8 cellular contexts compared by ENCODE assay signal in the genomic region with DNA sequence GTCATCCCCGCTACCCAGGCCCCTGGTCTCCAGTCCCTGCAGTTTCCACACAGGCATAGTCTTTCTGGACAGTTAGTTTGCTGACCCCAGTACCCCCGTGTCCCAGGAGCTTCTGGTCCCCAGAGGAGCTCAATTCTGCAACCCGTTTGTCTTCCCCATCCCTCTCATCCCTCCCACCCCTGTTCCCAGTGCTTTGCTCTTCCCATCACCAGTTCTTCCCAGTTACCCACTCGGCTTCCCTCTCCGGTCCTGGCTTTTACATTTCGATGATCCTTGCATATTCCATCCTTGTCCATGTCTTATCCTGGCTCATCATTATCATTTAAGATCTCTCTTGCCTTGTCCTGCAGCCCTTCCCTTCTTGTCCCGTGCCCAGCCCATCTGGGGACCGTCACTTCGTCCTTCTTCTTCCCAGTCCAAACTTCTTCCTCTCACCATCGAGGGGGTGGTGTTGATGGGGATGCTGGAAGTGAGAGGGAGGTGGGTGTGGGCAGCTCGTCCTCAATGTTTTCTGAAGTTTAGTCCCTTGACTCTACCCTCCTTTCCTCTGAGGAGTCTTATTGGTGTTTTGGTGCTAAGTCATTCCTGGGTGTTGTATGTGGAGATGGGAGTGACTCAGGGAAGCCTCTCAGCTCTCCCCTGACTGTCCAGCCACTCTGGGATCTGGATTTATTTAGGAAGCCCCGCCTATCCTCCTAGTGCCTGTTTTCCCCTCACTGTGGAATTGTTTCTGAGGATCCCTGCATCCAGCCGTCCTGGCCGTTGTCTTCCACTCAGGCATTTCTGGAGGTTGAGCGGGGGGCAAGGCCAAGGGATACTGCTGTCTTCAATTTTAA. TPM values are rescaled to one million over a fixed set of nuclear protein-coding genes. Genes with fewer than 3 reads are reported as not detected.
DNase-seq lines count a peak whose midpoint lies in the region; ATAC-seq, FAIRE-seq and TF ChIP-seq lines count a peak whose summit lies in the region.

No MANE protein-coding gene starts in this region.

- H4K20me1 ChIP-seq in H1 (replicated peaks in 1 of 2; ENCODE audit: control insufficient read depth in 1 of 2, insufficient read depth in 2 of 2, low read length in 2 of 2) = no peaks in the 10 kb centered on the region

- peaks cover 0 to 6% (median 2%) of the 10 kb centered on the region in 4 experiments; a peak in 3 of 7 replicates for H3K4me1 ChIP-seq in H1 (replicated peaks in 1 of 4; ENCODE audit: control insufficient read depth in 3 of 4, insufficient read depth in 4 of 4, low read length in 3 of 4)
- peaks cover 10 to 12% of the 10 kb centered on the region in 2 donors for H3K4me1 ChIP-seq in mucosa of rectum (ENCODE audit: control insufficient read depth in 2 of 2, insufficient read depth in 2 of 2, low read length in 2 of 2)

- DNase-seq in RPMI8226 (peak; percentile 29), H1 (ENCODE audit: low read depth in 1 of 2, low spot score in 2 of 2) (peak in 1 of 2 experiments; percentile 48), SHP77 treated with DMSO at 0.1 percent for 48 hours (lab: John Stamatoyannopoulos, UW) (no peak), GM12891 (ENCODE audit: insufficient read length, low spot score) (no peak)
- no peak for DNase-seq in activated CD4-positive, alpha-beta T cell treated with anti-CD3 and anti-CD28 coated beads, Interleukin-2, amount 50 U/mL, for 1 hour

- no peak overlapping the region for H4K5ac ChIP-seq in H1 (ENCODE audit: insufficient read length, low read depth, low read length)

- H3K79me2 ChIP-seq in H1 (ENCODE audit: control insufficient read depth in 1 of 2, insufficient read depth in 2 of 2, low read length in 2 of 2) = no peaks in the 10 kb centered on the region

- peak overlapping the region in 3 of 4 experiments; percentile 30 to 51 (median 42); a peak in 4 of 7 replicates for H3K9ac ChIP-seq in H1 (replicated peaks in 1 of 4; ENCODE audit: extremely low read depth in 1 of 4, low read depth in 3 of 4, low read length in 3 of 4)
- peak overlapping the region; percentile 76 to 89 for H3K9ac ChIP-seq in mucosa of rectum (ENCODE audit: low read depth in 1 of 2, low read length in 2 of 2)

- no peak for FAIRE-seq in H1 (lab: Jason Lieb, UNC)
- no peak for FAIRE-seq in GM12891 (lab: Jason Lieb, UNC)

- peak overlapping the region; percentile 77 to 96 (median 88) for H3K4me3 ChIP-seq in H1 (ENCODE audit: extremely low read depth in 1 of 4, insufficient read depth in 2 of 4, low read depth in 3 of 4, low read length in 4 of 4)
- H3K4me3 ChIP-seq in mucosa of rectum (ENCODE audit: low read length in 2 of 2) = peak overlapping the region; percentile 83 to 84

- 0 out of 2 replicates have a peak overlapping the region, but pooled peaks have one; percentile 39 for H2AK5ac ChIP-seq in H1 (ENCODE audit: low read depth, low read length)

- peak overlapping the region; percentile 61; the same call in 1 of the 2 replicates for H2AFZ ChIP-seq in H1 (ENCODE audit: low read length)

- no peak overlapping the region for H3K56ac ChIP-seq in H1 (replicated peaks; ENCODE audit: insufficient read length, low read depth, low read length)

- CTCF ChIA-PET in H1 (lab: Charles Lee; ENCODE audit: partially characterized antibody) = interaction anchor here (1.0 to 2.8 kb wide), 4 partner anchors 18 to 90 kb away, joined by 3 to 12 read pairs (median 6); no protein-coding TSS in a partner anchor

- TF ChIP-seq EP300 in H1 (IDR thresholded peaks at IDR 0.05; ENCODE audit: borderline replicate concordance in 1 of 2, low read depth in 2 of 2, low read length in 2 of 2) = no peak

- no peak overlapping the region for H4K91ac ChIP-seq in H1 (replicated peaks; ENCODE audit: insufficient read length, low read length)

- H3K23me2 ChIP-seq in H1 (ENCODE audit: low read depth, low read length) = peaks cover 11% of the 10 kb centered on the region

- H3K18ac ChIP-seq in H1 (ENCODE audit: extremely low read depth, low read length) = no peak overlapping the region

- H3K4ac ChIP-seq in H1 (replicated peaks; ENCODE audit: insufficient read length, low read depth, low read length) = no peak overlapping the region

- H2BK20ac ChIP-seq in H1 (ENCODE audit: low read length) = no peak overlapping the region

- H2BK15ac ChIP-seq in H1 (ENCODE audit: low read length) = no peak overlapping the region

- H3K14ac ChIP-seq in H1 (ENCODE audit: insufficient read length) = no peak overlapping the region

- TF ChIP-seq POLR2A in H1 (IDR thresholded peaks at IDR 0.05; ENCODE audit: control extremely low read depth in 1 of 2, low read depth in 2 of 2, low read length in 2 of 2) = no peak
- TF ChIP-seq POLR2A in GM12891 (IDR thresholded peaks at IDR 0.05; ENCODE audit: low read depth, low read length) = no peak

- no peaks in the 10 kb centered on the region; the same call in 1 of the 2 replicates for H3K79me1 ChIP-seq in H1 (ENCODE audit: low read depth, low read length)

- no peak for TF ChIP-seq RAD21 in H1 (IDR thresholded peaks at IDR 0.05 in 1 of 2, conservative IDR thresholded peaks at IDR 0.05 in 1 of 2; ENCODE audit: low read depth in 2 of 2, low read length in 2 of 2)

- no peaks in the 10 kb centered on the region for H3K9me3 ChIP-seq in H1 (ENCODE audit: insufficient read depth in 2 of 2, low read depth in 1 of 2, low read length in 1 of 2)
- no peaks in the 10 kb centered on the region for H3K9me3 ChIP-seq in mucosa of rectum (ENCODE audit: control insufficient read depth in 2 of 2, low read length in 2 of 2)

- H3K27ac ChIP-seq in H1 (ENCODE audit: low read depth, low read length) (no peak overlapping the region), mucosa of rectum (ENCODE audit: low read depth in 2 of 2, low read length in 2 of 2) (peak overlapping the region; percentile 64 to 65)

- H2BK120ac ChIP-seq in H1 (replicated peaks; ENCODE audit: low read depth, low read length) = no peak overlapping the region

- 0 out of 2 replicates have a peak overlapping the region, but pooled peaks have one; percentile 17 for H2BK12ac ChIP-seq in H1 (ENCODE audit: low read depth, low read length)

- no peaks in the 10 kb centered on the region for H3K27me3 ChIP-seq in H1 (replicated peaks in 1 of 4; ENCODE audit: control insufficient read depth in 3 of 4, extremely low read depth in 1 of 4, insufficient read depth in 3 of 4, low read length in 3 of 4)
- H3K27me3 ChIP-seq in mucosa of rectum (ENCODE audit: control insufficient read depth in 2 of 2, insufficient read depth in 2 of 2, low read length in 2 of 2) = no peaks in the 10 kb centered on the region

- H3K23ac ChIP-seq in H1 (ENCODE audit: insufficient read length) = no peak overlapping the region

- H3K36me3 ChIP-seq in H1 (ENCODE audit: control insufficient read depth in 2 of 4, insufficient read depth in 4 of 4, low read length in 3 of 4) (no peaks in the 10 kb centered on the region), mucosa of rectum (ENCODE audit: control insufficient read depth in 2 of 2, insufficient read depth in 2 of 2, low read length in 2 of 2) (no peaks in the 10 kb centered on the region)

- no peak for TF ChIP-seq CTCF in H1 (IDR thresholded peaks at IDR 0.05; ENCODE audit: control extremely low read depth in 1 of 3, insufficient read depth in 1 of 3, low read depth in 1 of 3, low read length in 3 of 3)

- POLR2A ChIA-PET in H1 (lab: Charles Lee; ENCODE audit: partially characterized antibody) = interaction anchor here (0.8 to 1.3 kb wide), 6 partner anchors 9 to 126 kb away, joined by 3 to 5 read pairs (median 4); a partner anchor contains a TSS

- no peak overlapping the region for H4K8ac ChIP-seq in H1 (ENCODE audit: extremely low read depth, insufficient read depth, low read length)

- WGBS in H1 (ENCODE audit: extremely low coverage in 1 of 2, insufficient coverage in 1 of 2, insufficient read length in 1 of 2, insufficient replicate concordance in 2 of 2, low coverage in 1 of 2, low lambda C conversion rate in 2 of 2, missing lambda C conversion rate in 1 of 2), 2 experiments = 57% methylated on average over 14 of the region's 15 CpGs; no CpG with 5 or more reads in 1 of the 2 experiments

- no peak overlapping the region for H2BK5ac ChIP-seq in H1 (ENCODE audit: low read depth, low read length)

- H3K4me2 ChIP-seq in H1 (ENCODE audit: insufficient read depth in 1 of 2, low read depth in 2 of 2, low read length in 2 of 2) = peak overlapping the region; percentile 76 to 97

- ATAC-seq in GM18907 (IDR thresholded peaks at IDR 0.05; ENCODE audit: unreplicated experiment) (peak; percentile 3), GM21576 (IDR thresholded peaks at IDR 0.05; ENCODE audit: unreplicated experiment) (no peak)

RNA-seq across cellular contexts. Expression of a gene that starts 0.9 kb away (rescaled TPM):
- total RNA-seq in H1 (2021; fragmentation: NEBNext Ultra II Directional; extraction: Animal tissue kit (Norgen Biotek cat#: 25700)) = 8.7 and 8.9 TPM in 2 replicates
- polyA plus RNA-seq in H1 (2011; rRNA removed) = 1.7 and 2.2 TPM in 2 replicates
- polyA plus RNA-seq in H1 (2011; cell fraction: cytosol; rRNA removed) = 2.4 TPM
- 3.7 TPM for polyA plus RNA-seq in H1 (2011; cell fraction: nucleus; rRNA removed)
- 2.4 to 3.1 TPM (median 2.6 TPM) in 4 replicates for polyA plus RNA-seq in H1 (2012, experiment 1 of 2)
- 2.1 TPM for polyA plus RNA-seq in H1 (2012, experiment 2 of 2)
- polyA plus RNA-seq in H1 (2013, experiment 1 of 2) = 2.0 TPM
- polyA plus RNA-seq in H1 (2013, experiment 2 of 2) = 1.8 TPM
- polyA minus RNA-seq in H1 (2011; rRNA and poly(A)+ RNA removed) = 16.2 and 21.7 TPM in 2 replicates
- 3.7 TPM for polyA minus RNA-seq in H1 (2011; cell fraction: cytosol; rRNA and poly(A)+ RNA removed)
- 23.8 TPM for polyA minus RNA-seq in H1 (2011; cell fraction: nucleus; rRNA and poly(A)+ RNA removed)
- 19.0 TPM for polyA plus RNA-seq in GM12891 (2012; ENCODE audit: low read depth, missing spikeins)

RNA-seq across cellular contexts. Expression of a gene that starts 12.4 kb away (rescaled TPM):
- not detected in 2 replicates for total RNA-seq in H1 (2021; fragmentation: NEBNext Ultra II Directional; extraction: Animal tissue kit (Norgen Biotek cat#: 25700))
- polyA plus RNA-seq in H1 (2011; rRNA removed) = not detected in 2 replicates
- not detected for polyA plus RNA-seq in H1 (2011; cell fraction: cytosol; rRNA removed)
- not detected for polyA plus RNA-seq in H1 (2011; cell fraction: nucleus; rRNA removed)
- polyA plus RNA-seq in H1 (2012, experiment 1 of 2) = not detected in 4 replicates
- not detected for polyA plus RNA-seq in H1 (2012, experiment 2 of 2)
- polyA plus RNA-seq in H1 (2013, experiment 1 of 2) = not detected
- not detected for polyA plus RNA-seq in H1 (2013, experiment 2 of 2)
- polyA minus RNA-seq in H1 (2011; rRNA and poly(A)+ RNA removed) = not detected in 2 replicates
- polyA minus RNA-seq in H1 (2011; cell fraction: cytosol; rRNA and poly(A)+ RNA removed) = not detected
- polyA minus RNA-seq in H1 (2011; cell fraction: nucleus; rRNA and poly(A)+ RNA removed) = not detected
- polyA plus RNA-seq in GM12891 (2012; ENCODE audit: low read depth, missing spikeins) = 107 TPM

RNA-seq across cellular contexts. Expression of a gene that starts 35.6 kb away (rescaled TPM):
- total RNA-seq in H1 (2021; fragmentation: NEBNext Ultra II Directional; extraction: Animal tissue kit (Norgen Biotek cat#: 25700)) = 4.6 and 7.5 TPM in 2 replicates
- 5.8 and 8.3 TPM in 2 replicates for polyA plus RNA-seq in H1 (2011; rRNA removed)
- 5.3 TPM for polyA plus RNA-seq in H1 (2011; cell fraction: cytosol; rRNA removed)
- polyA plus RNA-seq in H1 (2011; cell fraction: nucleus; rRNA removed) = 36.3 TPM
- 4.8 to 16.9 TPM (median 6.8 TPM) in 4 replicates for polyA plus RNA-seq in H1 (2012, experiment 1 of 2)
- polyA plus RNA-seq in H1 (2012, experiment 2 of 2) = not detected
- 6.6 TPM for polyA plus RNA-seq in H1 (2013, experiment 1 of 2)
- 3.8 TPM for polyA plus RNA-seq in H1 (2013, experiment 2 of 2)
- polyA minus RNA-seq in H1 (2011; rRNA and poly(A)+ RNA removed) = 11.6 and 20.7 TPM in 2 replicates
- 3.8 TPM for polyA minus RNA-seq in H1 (2011; cell fraction: cytosol; rRNA and poly(A)+ RNA removed)
- polyA minus RNA-seq in H1 (2011; cell fraction: nucleus; rRNA and poly(A)+ RNA removed) = 10.2 TPM
- 8.8 TPM for polyA plus RNA-seq in GM12891 (2012; ENCODE audit: low read depth, missing spikeins)
